16 cellular contexts compared by ENCODE assay signal in genomic region chr14:64215978-64216377, GRCh38.
"Had no signal": no experiment of that assay in that cellular context is flagged by ENCODE, and none has a peak within 500 bp of the region (broad histone marks: within the 10 kb centered on the region; RNA-seq: fewer than 3 reads in every experiment).

No MANE protein-coding gene starts in this region.

- H3K4me1 ChIP-seq: transverse colon had no signal

- DNase-seq: activated CD4-positive, alpha-beta T cell treated with anti-CD3 and anti-CD28 coated beads for 1 hour; activated CD4-positive, alpha-beta T cell treated with anti-CD3 and anti-CD28 coated beads, Interleukin-2, amount 50 U/mL, for 48 hours; activated gamma-delta T cell; activated T-cell treated with anti-CD3 and anti-CD28 coated beads, Interleukin-2, amount 50 U/mL, for 48 hours; amygdala; dorsolateral prefrontal cortex; immature natural killer cell; left cardiac atrium; mammary epithelial cell; substantia nigra; SW 1271; transverse colon had no signal

- H3K9me3 ChIP-seq: transverse colon had no signal

- H3K27me3 ChIP-seq: dorsolateral prefrontal cortex, transverse colon had no signal

- ATAC-seq: esophagus mucosa; left cardiac atrium; stimulated activated effector memory CD8-positive, alpha-beta T cell treated with anti-CD3 and anti-CD28 coated beads, Interleukin-12 subunit alpha, Interleukin-12 subunit beta, amount 100 ng/mL, for 72 hours had no signal

- H3K9me3 Mint-ChIP-seq: immature natural killer cell; nephron; stimulated activated effector memory CD8-positive, alpha-beta T cell treated with anti-CD3 and anti-CD28 coated beads, Interleukin-12 subunit alpha, Interleukin-12 subunit beta, amount 100 ng/mL, for 72 hours had no signal

- H3K27ac ChIP-seq: transverse colon had no signal

- H3K27me3 Mint-ChIP-seq: activated naive CD8-positive, alpha-beta T cell had no signal

- H3K27ac Mint-ChIP-seq: activated naive CD8-positive, alpha-beta T cell; nephron had no signal

- H3K4me3 ChIP-seq: dorsolateral prefrontal cortex, transverse colon had no signal

- H3K4me3 Mint-ChIP-seq: activated naive CD8-positive, alpha-beta T cell; immature natural killer cell; nephron; stimulated activated effector memory CD8-positive, alpha-beta T cell treated with anti-CD3 and anti-CD28 coated beads, Interleukin-12 subunit alpha, Interleukin-12 subunit beta, amount 100 ng/mL, for 72 hours had no signal

- H3K4me1 Mint-ChIP-seq: immature natural killer cell had no signal
